Comparison of ENCODE assay signal across 10 cellular contexts in genomic region chrX:155069414-155069813, GRCh38.
A peak's percentile ranks its signal among the peaks of the same experiment; 100 is the strongest.
DNase-seq lines count a peak whose midpoint lies in the region; ATAC-seq, FAIRE-seq and TF ChIP-seq lines count a peak whose summit lies in the region.
"Had no signal": no experiment of that assay in that cellular context is flagged by ENCODE, and none has a peak within 500 bp of the region (broad histone marks: within the 10 kb centered on the region; RNA-seq: fewer than 3 reads in every experiment).

No MANE protein-coding gene starts in this region.

- H3K4me1 Mint-ChIP-seq in activated T-cell treated with anti-CD3 and anti-CD28 coated beads, Interleukin-2, amount 50 U/mL, for 24 hours (ENCODE audit: low read depth), result peaks cover 44% of the 10 kb centered on the region
- peaks cover 15 to 29% of the 10 kb centered on the region in 2 donors for H3K4me1 Mint-ChIP-seq in stimulated activated naive B cell treated with anti-CD40 and anti-IgM and Interleukin-4, amounts not matched to agents 10 μg/mL and 1 μg/mL and 100 μg/mL, for 72 hours

- H3K4me3 Mint-ChIP-seq in activated T-cell treated with anti-CD3 and anti-CD28 coated beads, Interleukin-2, amount 50 U/mL, for 24 hours, result peak overlapping the region; percentile 79
- H3K4me3 Mint-ChIP-seq in stimulated activated naive B cell treated with anti-CD40 and anti-IgM and Interleukin-4, amounts not matched to agents 10 μg/mL and 1 μg/mL and 100 μg/mL, for 72 hours, result peak overlapping the region; percentile 85

- ATAC-seq in stimulated activated naive B cell treated with anti-CD40 and anti-IgM and Interleukin-4, amounts not matched to agents 10 μg/mL and 1 μg/mL and 100 μg/mL, for 72 hours (replicated peaks), result no peak

- H3K27ac Mint-ChIP-seq in activated T-cell treated with anti-CD3 and anti-CD28 coated beads, Interleukin-2, amount 50 U/mL, for 24 hours, result no peak overlapping the region
- H3K27ac Mint-ChIP-seq in stimulated activated naive B cell treated with anti-CD40 and anti-IgM and Interleukin-4, amounts not matched to agents 10 μg/mL and 1 μg/mL and 100 μg/mL, for 72 hours, result no peak overlapping the region

- FAIRE-seq in HTR-8/SVneo (lab: Jason Lieb, UNC), result no peak

- no peaks in the 10 kb centered on the region for H3K9me3 Mint-ChIP-seq in activated T-cell treated with anti-CD3 and anti-CD28 coated beads, Interleukin-2, amount 50 U/mL, for 24 hours
- H3K9me3 Mint-ChIP-seq in stimulated activated naive B cell treated with anti-CD40 and anti-IgM and Interleukin-4, amounts not matched to agents 10 μg/mL and 1 μg/mL and 100 μg/mL, for 72 hours, result no peaks in the 10 kb centered on the region

- H3K27me3 Mint-ChIP-seq in activated T-cell treated with anti-CD3 and anti-CD28 coated beads, Interleukin-2, amount 50 U/mL, for 24 hours, result peaks cover 2% of the 10 kb centered on the region
- no peaks in the 10 kb centered on the region for H3K27me3 Mint-ChIP-seq in stimulated activated naive B cell treated with anti-CD40 and anti-IgM and Interleukin-4, amounts not matched to agents 10 μg/mL and 1 μg/mL and 100 μg/mL, for 72 hours

- no peak for DNase-seq in activated T-cell treated with anti-CD3 and anti-CD28 coated beads, Interleukin-2, amount 50 U/mL, for 24 hours
- DNase-seq in activated T-cell treated with anti-CD3 and anti-CD28 coated beads, Interleukin-2, amount 50 U/mL, for 48 hours, result no peak
- DNase-seq in fibroblast of pulmonary artery (ENCODE audit: low read depth) (no peak), HTR-8/SVneo (ENCODE audit: insufficient read length, low spot score) (no peak), NCI-H524 treated with DMSO at 0.1 percent for 48 hours (lab: John Stamatoyannopoulos, UW) (no peak)
- DNase-seq in stimulated activated naive B cell treated with anti-CD40 and anti-IgM and Interleukin-4, amounts not matched to agents 10 μg/mL and 1 μg/mL and 100 μg/mL, for 72 hours, result no peak
- DNase-seq in stimulated activated CD4-positive, alpha-beta T cell treated with anti-CD3 and anti-CD28 coated beads, Interleukin-2, amount 100 ng/mL, for 24 hours, result no peak
- DNase-seq: mesendoderm, NCI-H2029 had no signal

- no peak for TF ChIP-seq CTCF in WI38 (IDR thresholded peaks at IDR 0.05; ENCODE audit: low read depth, low read length)
- no peak for TF ChIP-seq CTCF in fibroblast of pulmonary artery (IDR thresholded peaks at IDR 0.05; ENCODE audit: low read length, missing control alignments)

- peak overlapping the region; percentile 65 for H3K4me3 ChIP-seq in WI38 (ENCODE audit: low read depth, low read length)
- H3K4me3 ChIP-seq in fibroblast of pulmonary artery (replicated peaks; ENCODE audit: low read depth, low read length), result peak overlapping the region; percentile 68

- peaks cover 36% of the 10 kb centered on the region for H3K36me3 Mint-ChIP-seq in activated T-cell treated with anti-CD3 and anti-CD28 coated beads, Interleukin-2, amount 50 U/mL, for 24 hours (ENCODE audit: low read depth)
- peaks cover 9 to 14% of the 10 kb centered on the region in 2 donors for H3K36me3 Mint-ChIP-seq in stimulated activated naive B cell treated with anti-CD40 and anti-IgM and Interleukin-4, amounts not matched to agents 10 μg/mL and 1 μg/mL and 100 μg/mL, for 72 hours
